Comparison of ENCODE assay signal across 9 cellular contexts in genomic region chr2:57497489-57498096, GRCh38.
A peak's percentile ranks its signal among the peaks of the same experiment; 100 is the strongest.
DNase-seq lines count a peak whose midpoint lies in the region; ATAC-seq and TF ChIP-seq lines count a peak whose summit lies in the region.
"Had no signal": no experiment of that assay in that cellular context is flagged by ENCODE, and none has a peak within 500 bp of the region (broad histone marks: within the 10 kb centered on the region; RNA-seq: fewer than 3 reads in every experiment).

No MANE protein-coding gene starts in this region.

- DNase-seq in GM06990 (ENCODE audit: extremely low read depth, insufficient read length) (peak; percentile 1), HuH-7 (ENCODE audit: low spot score) (peak; percentile 8), NOMO-1 treated with DMSO at 0.1 percent for 48 hours (lab: John Stamatoyannopoulos, UW; ENCODE audit: unreplicated experiment) (peak; percentile 54), astrocyte of the hippocampus (ENCODE audit: low read depth, low spot score) (peak; percentile 73), iPS-NIHi7 (ENCODE audit: extremely low spot score) (peak; percentile 54)
- DNase-seq in stimulated activated CD4-positive, alpha-beta T cell treated with anti-CD3 and anti-CD28 coated beads, Interleukin-2, amount 100 ng/mL, for 48 hours = peak; percentile 0 to 8
- no peak for DNase-seq in activated effector memory CD4-positive, alpha-beta T cell treated with Interleukin-2 at 50 U/mL for 16 hours

- peak; percentile 83 for ATAC-seq in GM21576 (IDR thresholded peaks at IDR 0.05; ENCODE audit: unreplicated experiment)
- ATAC-seq: activated naive CD4-positive, alpha-beta T cell treated with anti-CD3 and anti-CD28 coated beads, Interleukin-2, amount 50 U/mL, for 72 hours had no signal

- H3K36me3 ChIP-seq in GM06990 (ENCODE audit: control insufficient read depth, insufficient read depth, low read length) = no peaks in the 10 kb centered on the region

- peak; percentile 84 for TF ChIP-seq CTCF in GM06990 (IDR thresholded peaks at IDR 0.05; ENCODE audit: insufficient read depth, low read length, poor library complexity, severe bottlenecking)

- no peaks in the 10 kb centered on the region for H3K27me3 ChIP-seq in GM06990 (replicated peaks; ENCODE audit: control insufficient read depth, insufficient read depth, low read length)

- H3K4me3 ChIP-seq in GM06990 (replicated peaks; ENCODE audit: low read depth, low read length) = no peak overlapping the region
